Comparison of ENCODE assay signal across 10 cellular contexts in genomic region chr2:55120634-55121359, GRCh38.
DNase-seq lines count a peak whose midpoint lies in the region; ATAC-seq, FAIRE-seq and TF ChIP-seq lines count a peak whose summit lies in the region.
"Had no signal": no experiment of that assay in that cellular context is flagged by ENCODE, and none has a peak within 500 bp of the region (broad histone marks: within the 10 kb centered on the region; RNA-seq: fewer than 3 reads in every experiment).

No MANE protein-coding gene starts in this region.

- peak overlapping the region; percentile 21; the same call in 1 of the 2 replicates for H2AFZ ChIP-seq in GM12878 (ENCODE audit: control insufficient read depth, low read depth, low read length)

- TF ChIP-seq EP300 in GM12878 (IDR thresholded peaks at IDR 0.05; ENCODE audit: borderline replicate concordance in 1 of 2, control insufficient read depth in 1 of 2, low read depth in 2 of 2, low read length in 2 of 2), result no peak

- H3K27me3 ChIP-seq in GM12878 (replicated peaks in 1 of 2; ENCODE audit: control insufficient read depth in 2 of 2, insufficient read depth in 2 of 2, low read length in 1 of 2), result no peaks in the 10 kb centered on the region
- no peaks in the 10 kb centered on the region for H3K27me3 ChIP-seq in upper lobe of right lung

- in situ Hi-C loops in GM12878 (cut with MboI), result no loop called here

- H3K4me1 ChIP-seq in GM12878 (ENCODE audit: control insufficient read depth, insufficient read depth, low read length) (peaks cover 15% of the 10 kb centered on the region), upper lobe of right lung (peaks cover 21% of the 10 kb centered on the region)

- H3K79me2 ChIP-seq in GM12878 (ENCODE audit: control insufficient read depth, insufficient read depth, low read length), result no peaks in the 10 kb centered on the region

- no peak overlapping the region for H3K9ac ChIP-seq in GM12878 (ENCODE audit: control insufficient read depth, insufficient read depth, low read length)

- ATAC-seq in GM12878 (no peak), upper lobe of right lung (peak; percentile 56), GM19395 (IDR thresholded peaks at IDR 0.05; ENCODE audit: unreplicated experiment) (no peak)

- WGBS in GM12878 (ENCODE audit: insufficient coverage, insufficient replicate concordance, low lambda C conversion rate, missing lambda C conversion rate), result 78% methylated on average over 8 of the region's 8 CpGs

- no peak for TF ChIP-seq RAD21 in GM12878 (IDR thresholded peaks at IDR 0.05; ENCODE audit: insufficient read depth, low read depth, low read length)

- DNase-seq in NCI-H146 (lab: John Stamatoyannopoulos, UW) (peak; percentile 34), NCI-H146 treated with DMSO at 0.1 percent for 48 hours (lab: John Stamatoyannopoulos, UW; ENCODE audit: unreplicated experiment) (no peak), GM12878 (ENCODE audit: low read depth, low spot score) (no peak), medulla oblongata (ENCODE audit: extremely low spot score) (peak; percentile 83), upper lobe of right lung (peak; percentile 74), NCI-H2081 treated with DMSO at 0.1 percent for 48 hours (lab: John Stamatoyannopoulos, UW) (no peak), NOMO-1 treated with dmso at 0.1 percent for 144 hours (lab: John Stamatoyannopoulos, UW; ENCODE audit: unreplicated experiment) (no peak)
- DNase-seq: activated CD4-positive, alpha-beta T cell treated with anti-CD3 and anti-CD28 coated beads for 48 hours had no signal

- peak; percentile 35 for FAIRE-seq in GM12878 (lab: Jason Lieb, UNC)
- FAIRE-seq: A204.1 had no signal

- intact Hi-C loops in GM12878 (cut with micrococcal nuclease; ENCODE audit: unreplicated experiment) (no loop called here), upper lobe of right lung (cut with DNase I) (no loop called here)

- POLR2A ChIA-PET in GM12878 (lab: Charles Lee), result interaction anchor here (0.6 kb wide), 1 partner anchor 142 kb away, joined by 4 read pairs; no protein-coding TSS in a partner anchor

- H3K4me2 ChIP-seq in GM12878 (ENCODE audit: control insufficient read depth, insufficient read depth), result no peak overlapping the region

- CTCF ChIA-PET in GM12878 (lab: Yijun Ruan, JAX), result interaction anchor here (1.1 to 1.5 kb wide), 4 partner anchors 8 to 48 kb away, joined by 3 to 4 read pairs (median 3); no protein-coding TSS in a partner anchor

- H4K20me1 ChIP-seq in GM12878 (ENCODE audit: control insufficient read depth, insufficient read depth), result no peaks in the 10 kb centered on the region

- H3K36me3 ChIP-seq in GM12878 (ENCODE audit: control insufficient read depth in 2 of 2, insufficient read depth in 2 of 2, low read length in 1 of 2) (no peaks in the 10 kb centered on the region), upper lobe of right lung (no peaks in the 10 kb centered on the region)

- H3K27ac ChIP-seq in GM12878 (ENCODE audit: control insufficient read depth, insufficient read depth) (no peak overlapping the region), upper lobe of right lung (peak overlapping the region; percentile 70)

- TF ChIP-seq POLR2A in GM12878 (IDR thresholded peaks at IDR 0.05; ENCODE audit: low read depth, low read length), result no peak

- no TSS peak for BruUV-seq in GM12878 (replicated peaks; lab: Mats Ljungman, UMichigan)

- H3K4me3 ChIP-seq in GM12878, result no peak overlapping the region
- H3K4me3 ChIP-seq in upper lobe of right lung, result no peak overlapping the region

- TF ChIP-seq CTCF in GM12878 (IDR thresholded peaks at IDR 0.05 in 2 of 3, conservative IDR thresholded peaks at IDR 0.05 in 1 of 3; ENCODE audit: control insufficient read depth in 2 of 3, extremely low read depth in 1 of 3, insufficient read depth in 1 of 3, low read depth in 3 of 3, low read length in 3 of 3) (no peak), upper lobe of right lung (IDR thresholded peaks at IDR 0.05) (no peak)

- SMC1A ChIA-PET in GM12878 (lab: Charles Lee; ENCODE audit: uncharacterized antibody, unreplicated experiment), result interaction anchor here (0.8 to 1.9 kb wide), 10 partner anchors 11 to 67 kb away, joined by 3 to 5 read pairs (median 4); no protein-coding TSS in a partner anchor

- H3K9me3 ChIP-seq in GM12878 (replicated peaks; ENCODE audit: control insufficient read depth, insufficient read depth, low read length) (no peaks in the 10 kb centered on the region), upper lobe of right lung (no peaks in the 10 kb centered on the region)

- RAD21 ChIA-PET in GM12878 (lab: Charles Lee; ENCODE audit: unreplicated experiment), result interaction anchor here (0.8 to 1.1 kb wide), 2 partner anchors 41 to 51 kb away, joined by 3 to 4 read pairs; no protein-coding TSS in a partner anchor

TF ChIP-seq in GM12878, 131 proteins besides CTCF, POLR2A, EP300 and RAD21:
- 0 out of 2 replicates have a peak, but pooled peaks have one; percentile 12 for TF ChIP-seq TCF12 (IDR thresholded peaks at IDR 0.05; ENCODE audit: low read depth, low read length)
- TF ChIP-seq PKNOX1 (IDR thresholded peaks at IDR 0.05), result no peak

Comparison
In these comparisons a context has a peak if more than half of its experiments do, and no peak if none do; other contexts are left out.
1. DNase-seq: peak in NCI-H146 (single experiment), medulla oblongata (single experiment) and upper lobe of right lung (single experiment); none in NCI-H146 treated with DMSO at 0.1 percent for 48 hours (single experiment), GM12878 (single experiment), NCI-H2081 treated with DMSO at 0.1 percent for 48 hours (single experiment) and NOMO-1 treated with dmso at 0.1 percent for 144 hours (single experiment).